ENCODE assay signal across 1 cellular context in the genomic region with DNA sequence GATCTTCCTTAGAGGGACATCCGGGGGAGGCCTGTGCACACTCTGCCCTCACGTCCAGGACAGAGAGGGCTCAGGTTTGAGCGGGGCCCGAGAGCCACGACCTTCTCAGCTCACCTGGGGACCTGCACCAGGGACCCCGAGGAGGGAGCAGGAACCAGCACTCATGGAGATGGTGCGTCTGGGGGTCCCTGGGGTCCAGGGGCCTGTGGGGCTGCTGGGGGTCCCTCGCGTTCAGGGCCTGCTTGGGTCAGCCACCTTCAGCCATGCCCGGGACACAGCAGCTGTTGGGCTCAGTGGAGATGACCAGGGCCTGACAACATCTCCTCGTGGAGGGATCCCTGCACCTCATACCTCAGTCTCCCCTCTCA.
TF ChIP-seq lines count a peak whose summit lies in the region.

No MANE protein-coding gene starts in this region.

TF ChIP-seq in HepG2, 621 proteins besides CTCF, POLR2A, EP300 and RAD21:
- TF ChIP-seq ZNF362 (CRISPR knock-in tag; IDR thresholded peaks at IDR 0.05; ENCODE audit: borderline replicate concordance) (no peak), TBX2 (CRISPR knock-in tag; IDR thresholded peaks at IDR 0.05; ENCODE audit: borderline replicate concordance) (no peak), CEBPZ (IDR thresholded peaks at IDR 0.05; ENCODE audit: low read length) (no peak)
- TF ChIP-seq, protein P1, sequence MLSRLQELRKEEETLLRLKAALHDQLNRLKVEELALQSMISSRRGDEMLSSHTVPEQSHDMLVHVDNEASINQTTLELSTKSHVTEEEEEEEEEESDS (CRISPR knock-in tag; IDR thresholded peaks at IDR 0.05; ENCODE audit: borderline replicate concordance) = no peak
